1 cellular context compared by ENCODE assay signal in the genomic region with DNA sequence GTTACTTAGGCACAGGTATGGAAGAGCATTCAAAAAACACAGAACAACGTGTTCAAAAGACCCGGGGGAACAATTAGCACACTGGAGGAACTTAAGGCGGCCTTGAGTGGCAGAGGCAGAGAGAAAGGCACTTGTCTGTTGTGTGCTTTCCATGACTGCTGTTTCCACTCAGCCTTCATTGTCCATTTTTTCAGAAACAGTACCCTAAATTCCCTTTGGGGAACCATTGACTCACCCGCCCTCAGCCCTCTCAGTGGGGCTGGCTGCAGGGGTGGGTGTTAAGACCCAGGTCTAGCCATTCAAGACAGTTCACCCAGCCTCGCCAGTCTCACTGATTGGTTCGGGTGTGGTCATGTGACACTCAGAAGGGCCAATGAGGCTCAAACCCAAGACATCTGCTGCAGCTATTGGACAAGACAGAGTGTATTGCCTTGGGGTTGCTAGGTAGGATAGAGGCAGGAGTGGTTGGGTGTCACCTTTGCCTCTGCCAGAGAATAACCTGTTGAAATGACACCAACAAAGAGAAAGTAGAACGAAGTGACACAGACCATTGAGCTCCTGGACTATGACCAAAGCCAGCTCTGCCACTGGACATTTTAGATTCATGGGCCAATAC.
TF ChIP-seq lines count a peak whose summit lies in the region.

No MANE protein-coding gene starts in this region.

TF ChIP-seq in HepG2, 621 proteins besides CTCF, POLR2A, EP300 and RAD21 (continued from another document):
- TF ChIP-seq, protein P1, sequence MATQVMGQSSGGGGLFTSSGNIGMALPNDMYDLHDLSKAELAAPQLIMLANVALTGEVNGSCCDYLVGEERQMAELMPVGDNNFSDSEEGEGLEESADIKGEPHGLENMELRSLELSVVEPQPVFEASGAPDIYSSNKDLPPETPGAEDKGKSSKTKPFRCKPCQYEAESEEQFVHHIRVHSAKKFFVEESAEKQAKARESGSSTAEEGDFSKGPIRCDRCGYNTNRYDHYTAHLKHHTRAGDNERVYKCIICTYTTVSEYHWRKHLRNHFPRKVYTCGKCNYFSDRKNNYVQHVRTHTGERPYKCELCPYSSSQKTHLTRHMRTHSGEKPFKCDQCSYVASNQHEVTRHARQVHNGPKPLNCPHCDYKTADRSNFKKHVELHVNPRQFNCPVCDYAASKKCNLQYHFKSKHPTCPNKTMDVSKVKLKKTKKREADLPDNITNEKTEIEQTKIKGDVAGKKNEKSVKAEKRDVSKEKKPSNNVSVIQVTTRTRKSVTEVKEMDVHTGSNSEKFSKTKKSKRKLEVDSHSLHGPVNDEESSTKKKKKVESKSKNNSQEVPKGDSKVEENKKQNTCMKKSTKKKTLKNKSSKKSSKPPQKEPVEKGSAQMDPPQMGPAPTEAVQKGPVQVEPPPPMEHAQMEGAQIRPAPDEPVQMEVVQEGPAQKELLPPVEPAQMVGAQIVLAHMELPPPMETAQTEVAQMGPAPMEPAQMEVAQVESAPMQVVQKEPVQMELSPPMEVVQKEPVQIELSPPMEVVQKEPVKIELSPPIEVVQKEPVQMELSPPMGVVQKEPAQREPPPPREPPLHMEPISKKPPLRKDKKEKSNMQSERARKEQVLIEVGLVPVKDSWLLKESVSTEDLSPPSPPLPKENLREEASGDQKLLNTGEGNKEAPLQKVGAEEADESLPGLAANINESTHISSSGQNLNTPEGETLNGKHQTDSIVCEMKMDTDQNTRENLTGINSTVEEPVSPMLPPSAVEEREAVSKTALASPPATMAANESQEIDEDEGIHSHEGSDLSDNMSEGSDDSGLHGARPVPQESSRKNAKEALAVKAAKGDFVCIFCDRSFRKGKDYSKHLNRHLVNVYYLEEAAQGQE (IDR thresholded peaks at IDR 0.05; ENCODE audit: borderline replicate concordance in 1 of 2, low read depth in 1 of 2, low read length in 2 of 2) = no peak
- TF ChIP-seq HOXA3 (CRISPR knock-in tag; IDR thresholded peaks at IDR 0.05) (0 out of 2 replicates have a peak, but pooled peaks have one; percentile 19), JDP2 (CRISPR knock-in tag; IDR thresholded peaks at IDR 0.05; ENCODE audit: borderline replicate concordance) (no peak), NFYB (CRISPR knock-in tag; IDR thresholded peaks at IDR 0.05) (peak; percentile 98), LCORL (IDR thresholded peaks at IDR 0.05) (no peak), LCORL (CRISPR knock-in tag; IDR thresholded peaks at IDR 0.05) (no peak), PAF1 (CRISPR knock-in tag; IDR thresholded peaks at IDR 0.05) (no peak), ZNF780A (CRISPR knock-in tag; IDR thresholded peaks at IDR 0.05) (no peak), TBX2 (CRISPR knock-in tag; IDR thresholded peaks at IDR 0.05; ENCODE audit: borderline replicate concordance) (no peak), ZMYM3 (CRISPR knock-in tag; IDR thresholded peaks at IDR 0.05) (no peak), IKZF1 (IDR thresholded peaks at IDR 0.05) (no peak), FIP1L1 (IDR thresholded peaks at IDR 0.05; ENCODE audit: borderline replicate concordance, insufficient read depth, low read depth, low read length) (no peak), U2AF2 (IDR thresholded peaks at IDR 0.05; ENCODE audit: low read depth, low read length) (no peak), ZMYM4 (CRISPR knock-in tag; IDR thresholded peaks at IDR 0.05) (peak; percentile 78), ZNF790 (CRISPR knock-in tag; IDR thresholded peaks at IDR 0.05; ENCODE audit: borderline replicate concordance) (no peak), SAP130 (CRISPR knock-in tag; IDR thresholded peaks at IDR 0.05; ENCODE audit: low read depth) (peak; percentile 25; the same call in 1 of the 2 replicates), PHF5A (CRISPR knock-in tag; IDR thresholded peaks at IDR 0.05; ENCODE audit: low read depth, unreplicated experiment) (no peak), MED8 (CRISPR knock-in tag; IDR thresholded peaks at IDR 0.05; ENCODE audit: insufficient replicate concordance) (no peak), CREB1 (IDR thresholded peaks at IDR 0.05) (peak; percentile 79), CREB1 (CRISPR knock-in tag; IDR thresholded peaks at IDR 0.05) (no peak), ZBTB3 (CRISPR knock-in tag; IDR thresholded peaks at IDR 0.05; ENCODE audit: borderline replicate concordance, low read depth) (no peak), NR3C1 (CRISPR knock-in tag; IDR thresholded peaks at IDR 0.05) (no peak), KAT8 (CRISPR knock-in tag; IDR thresholded peaks at IDR 0.05) (0 out of 2 replicates have a peak, but pooled peaks have one; percentile 13), ZNF143 (CRISPR knock-in tag; IDR thresholded peaks at IDR 0.05) (no peak), MYC (CRISPR knock-in tag; IDR thresholded peaks at IDR 0.05; ENCODE audit: borderline replicate concordance) (no peak), GPN1 (CRISPR knock-in tag; IDR thresholded peaks at IDR 0.05; ENCODE audit: borderline replicate concordance) (no peak), MTF1 (CRISPR knock-in tag; IDR thresholded peaks at IDR 0.05) (no peak), NFYC (CRISPR knock-in tag; IDR thresholded peaks at IDR 0.05) (peak; percentile 96), TCF7L2 (IDR thresholded peaks at IDR 0.05; ENCODE audit: low read depth, low read length) (no peak)
- TF ChIP-seq, protein P2, sequence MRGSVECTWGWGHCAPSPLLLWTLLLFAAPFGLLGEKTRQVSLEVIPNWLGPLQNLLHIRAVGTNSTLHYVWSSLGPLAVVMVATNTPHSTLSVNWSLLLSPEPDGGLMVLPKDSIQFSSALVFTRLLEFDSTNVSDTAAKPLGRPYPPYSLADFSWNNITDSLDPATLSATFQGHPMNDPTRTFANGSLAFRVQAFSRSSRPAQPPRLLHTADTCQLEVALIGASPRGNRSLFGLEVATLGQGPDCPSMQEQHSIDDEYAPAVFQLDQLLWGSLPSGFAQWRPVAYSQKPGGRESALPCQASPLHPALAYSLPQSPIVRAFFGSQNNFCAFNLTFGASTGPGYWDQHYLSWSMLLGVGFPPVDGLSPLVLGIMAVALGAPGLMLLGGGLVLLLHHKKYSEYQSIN (CRISPR knock-in tag; IDR thresholded peaks at IDR 0.05; ENCODE audit: borderline replicate concordance) = no peak
- TF ChIP-seq, protein P3, sequence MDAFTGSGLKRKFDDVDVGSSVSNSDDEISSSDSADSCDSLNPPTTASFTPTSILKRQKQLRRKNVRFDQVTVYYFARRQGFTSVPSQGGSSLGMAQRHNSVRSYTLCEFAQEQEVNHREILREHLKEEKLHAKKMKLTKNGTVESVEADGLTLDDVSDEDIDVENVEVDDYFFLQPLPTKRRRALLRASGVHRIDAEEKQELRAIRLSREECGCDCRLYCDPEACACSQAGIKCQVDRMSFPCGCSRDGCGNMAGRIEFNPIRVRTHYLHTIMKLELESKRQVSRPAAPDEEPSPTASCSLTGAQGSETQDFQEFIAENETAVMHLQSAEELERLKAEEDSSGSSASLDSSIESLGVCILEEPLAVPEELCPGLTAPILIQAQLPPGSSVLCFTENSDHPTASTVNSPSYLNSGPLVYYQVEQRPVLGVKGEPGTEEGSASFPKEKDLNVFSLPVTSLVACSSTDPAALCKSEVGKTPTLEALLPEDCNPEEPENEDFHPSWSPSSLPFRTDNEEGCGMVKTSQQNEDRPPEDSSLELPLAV (CRISPR knock-in tag; conservative IDR thresholded peaks at IDR 0.05; ENCODE audit: low read depth) = no peak
- TF ChIP-seq, protein P4, sequence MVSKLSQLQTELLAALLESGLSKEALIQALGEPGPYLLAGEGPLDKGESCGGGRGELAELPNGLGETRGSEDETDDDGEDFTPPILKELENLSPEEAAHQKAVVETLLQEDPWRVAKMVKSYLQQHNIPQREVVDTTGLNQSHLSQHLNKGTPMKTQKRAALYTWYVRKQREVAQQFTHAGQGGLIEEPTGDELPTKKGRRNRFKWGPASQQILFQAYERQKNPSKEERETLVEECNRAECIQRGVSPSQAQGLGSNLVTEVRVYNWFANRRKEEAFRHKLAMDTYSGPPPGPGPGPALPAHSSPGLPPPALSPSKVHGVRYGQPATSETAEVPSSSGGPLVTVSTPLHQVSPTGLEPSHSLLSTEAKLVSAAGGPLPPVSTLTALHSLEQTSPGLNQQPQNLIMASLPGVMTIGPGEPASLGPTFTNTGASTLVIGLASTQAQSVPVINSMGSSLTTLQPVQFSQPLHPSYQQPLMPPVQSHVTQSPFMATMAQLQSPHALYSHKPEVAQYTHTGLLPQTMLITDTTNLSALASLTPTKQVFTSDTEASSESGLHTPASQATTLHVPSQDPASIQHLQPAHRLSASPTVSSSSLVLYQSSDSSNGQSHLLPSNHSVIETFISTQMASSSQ (IDR thresholded peaks at IDR 0.05; ENCODE audit: low read depth) = no peak
- TF ChIP-seq, protein P4 (CRISPR knock-in tag; IDR thresholded peaks at IDR 0.05; ENCODE audit: borderline replicate concordance) = no peak
- TF ChIP-seq, protein P5, sequence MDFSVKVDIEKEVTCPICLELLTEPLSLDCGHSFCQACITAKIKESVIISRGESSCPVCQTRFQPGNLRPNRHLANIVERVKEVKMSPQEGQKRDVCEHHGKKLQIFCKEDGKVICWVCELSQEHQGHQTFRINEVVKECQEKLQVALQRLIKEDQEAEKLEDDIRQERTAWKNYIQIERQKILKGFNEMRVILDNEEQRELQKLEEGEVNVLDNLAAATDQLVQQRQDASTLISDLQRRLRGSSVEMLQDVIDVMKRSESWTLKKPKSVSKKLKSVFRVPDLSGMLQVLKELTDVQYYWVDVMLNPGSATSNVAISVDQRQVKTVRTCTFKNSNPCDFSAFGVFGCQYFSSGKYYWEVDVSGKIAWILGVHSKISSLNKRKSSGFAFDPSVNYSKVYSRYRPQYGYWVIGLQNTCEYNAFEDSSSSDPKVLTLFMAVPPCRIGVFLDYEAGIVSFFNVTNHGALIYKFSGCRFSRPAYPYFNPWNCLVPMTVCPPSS (IDR thresholded peaks at IDR 0.05) = no peak
- TF ChIP-seq, protein P6, sequence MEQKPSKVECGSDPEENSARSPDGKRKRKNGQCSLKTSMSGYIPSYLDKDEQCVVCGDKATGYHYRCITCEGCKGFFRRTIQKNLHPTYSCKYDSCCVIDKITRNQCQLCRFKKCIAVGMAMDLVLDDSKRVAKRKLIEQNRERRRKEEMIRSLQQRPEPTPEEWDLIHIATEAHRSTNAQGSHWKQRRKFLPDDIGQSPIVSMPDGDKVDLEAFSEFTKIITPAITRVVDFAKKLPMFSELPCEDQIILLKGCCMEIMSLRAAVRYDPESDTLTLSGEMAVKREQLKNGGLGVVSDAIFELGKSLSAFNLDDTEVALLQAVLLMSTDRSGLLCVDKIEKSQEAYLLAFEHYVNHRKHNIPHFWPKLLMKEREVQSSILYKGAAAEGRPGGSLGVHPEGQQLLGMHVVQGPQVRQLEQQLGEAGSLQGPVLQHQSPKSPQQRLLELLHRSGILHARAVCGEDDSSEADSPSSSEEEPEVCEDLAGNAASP (CRISPR knock-in tag; IDR thresholded peaks at IDR 0.05; ENCODE audit: borderline replicate concordance) = no peak
- TF ChIP-seq, protein P7, sequence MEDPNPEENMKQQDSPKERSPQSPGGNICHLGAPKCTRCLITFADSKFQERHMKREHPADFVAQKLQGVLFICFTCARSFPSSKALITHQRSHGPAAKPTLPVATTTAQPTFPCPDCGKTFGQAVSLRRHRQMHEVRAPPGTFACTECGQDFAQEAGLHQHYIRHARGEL (CRISPR knock-in tag; IDR thresholded peaks at IDR 0.05) = 0 out of 2 replicates have a peak, but pooled peaks have one; percentile 61
- TF ChIP-seq, protein P8, sequence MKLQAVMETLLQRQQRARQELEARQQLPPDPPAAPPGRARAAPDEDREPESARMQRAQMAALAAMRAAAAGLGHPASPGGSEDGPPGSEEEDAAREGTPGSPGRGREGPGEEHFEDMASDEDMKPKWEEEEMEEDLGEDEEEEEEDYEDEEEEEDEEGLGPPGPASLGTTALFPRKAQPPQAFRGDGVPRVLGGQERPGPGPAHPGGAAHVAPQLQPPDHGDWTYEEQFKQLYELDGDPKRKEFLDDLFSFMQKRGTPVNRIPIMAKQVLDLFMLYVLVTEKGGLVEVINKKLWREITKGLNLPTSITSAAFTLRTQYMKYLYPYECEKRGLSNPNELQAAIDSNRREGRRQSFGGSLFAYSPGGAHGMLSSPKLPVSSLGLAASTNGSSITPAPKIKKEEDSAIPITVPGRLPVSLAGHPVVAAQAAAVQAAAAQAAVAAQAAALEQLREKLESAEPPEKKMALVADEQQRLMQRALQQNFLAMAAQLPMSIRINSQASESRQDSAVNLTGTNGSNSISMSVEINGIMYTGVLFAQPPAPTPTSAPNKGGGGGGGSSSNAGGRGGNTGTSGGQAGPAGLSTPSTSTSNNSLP (IDR thresholded peaks at IDR 0.05; ENCODE audit: low read depth, low read length) = no peak
- TF ChIP-seq, protein P9, sequence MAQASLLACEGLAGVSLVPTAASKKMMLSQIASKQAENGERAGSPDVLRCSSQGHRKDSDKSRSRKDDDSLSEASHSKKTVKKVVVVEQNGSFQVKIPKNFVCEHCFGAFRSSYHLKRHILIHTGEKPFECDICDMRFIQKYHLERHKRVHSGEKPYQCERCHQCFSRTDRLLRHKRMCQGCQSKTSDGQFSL (CRISPR knock-in tag; IDR thresholded peaks at IDR 0.05) = no peak
